ENCODE assay signal across 15 cellular contexts in the genomic region with DNA sequence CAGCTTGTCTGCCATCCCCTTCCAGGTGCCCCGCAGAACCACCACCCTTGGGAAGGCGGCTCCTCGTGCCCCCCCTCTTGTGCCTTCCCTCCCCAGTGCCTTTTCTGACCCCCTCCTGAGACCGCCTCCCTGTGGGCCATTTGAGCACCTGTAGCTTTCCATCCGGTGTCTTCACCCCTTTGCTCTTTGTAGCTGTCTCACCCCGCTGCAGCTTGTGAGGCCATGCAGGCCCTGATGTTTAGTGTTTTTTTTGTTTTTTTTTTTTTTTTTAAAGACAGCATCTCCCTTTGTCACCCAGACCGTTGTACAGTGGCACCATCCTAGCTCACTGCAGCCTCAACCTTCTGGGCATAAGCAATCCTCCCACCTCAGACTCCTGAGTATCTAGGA. TPM values are rescaled to one million over a fixed set of nuclear protein-coding genes. Genes with fewer than 3 reads are reported as not detected.
DNase-seq lines count a peak whose midpoint lies in the region; ATAC-seq and TF ChIP-seq lines count a peak whose summit lies in the region.
"Had no signal": no experiment of that assay in that cellular context is flagged by ENCODE, and none has a peak within 500 bp of the region (broad histone marks: within the 10 kb centered on the region; RNA-seq: fewer than 3 reads in every experiment).

No MANE protein-coding gene starts in this region.

- ATAC-seq in GM18520 (IDR thresholded peaks at IDR 0.05; ENCODE audit: unreplicated experiment) = no peak
- ATAC-seq: GM12878; naive thymus-derived CD4-positive, alpha-beta T cell had no signal

- H3K36me3 Mint-ChIP-seq in MCF 10A (ENCODE audit: insufficient read depth, unreplicated experiment) (peaks cover 18% of the 10 kb centered on the region), brain (peaks cover 9% of the 10 kb centered on the region), mesothelial cell of epicardium (peaks cover 4% of the 10 kb centered on the region)
- H3K36me3 Mint-ChIP-seq: activated naive CD8-positive, alpha-beta T cell treated with anti-CD3 and anti-CD28 coated beads for 36 hours had no signal

- POLR2A ChIA-PET in MCF 10A (lab: Yijun Ruan, JAX) = interaction anchor here (1.4 to 1.5 kb wide), 2 partner anchors 11 to 13 kb away, joined by 5 to 9 read pairs; no protein-coding TSS in a partner anchor

- H3K9me3 Mint-ChIP-seq in MCF 10A (ENCODE audit: unreplicated experiment) = no peaks in the 10 kb centered on the region
- no peaks in the 10 kb centered on the region for H3K9me3 Mint-ChIP-seq in brain
- H3K9me3 Mint-ChIP-seq in mesothelial cell of epicardium = no peaks in the 10 kb centered on the region
- H3K9me3 Mint-ChIP-seq: activated naive CD8-positive, alpha-beta T cell treated with anti-CD3 and anti-CD28 coated beads for 36 hours; naive thymus-derived CD4-positive, alpha-beta T cell had no signal

- H3K9me3 ChIP-seq in breast epithelium (no peaks in the 10 kb centered on the region), uterus (no peaks in the 10 kb centered on the region)
- H3K9me3 ChIP-seq: SJCRH30 had no signal

- no peak overlapping the region for H3K4me3 ChIP-seq in breast epithelium
- H3K4me3 ChIP-seq in uterus = no peak overlapping the region
- H3K4me3 ChIP-seq: GM12878, SJCRH30 had no signal

- no peak for TF ChIP-seq POLR2A in breast epithelium (IDR thresholded peaks at IDR 0.05)
- TF ChIP-seq POLR2A in uterus (IDR thresholded peaks at IDR 0.05) = no peak

- TF ChIP-seq CTCF in MCF 10A (IDR thresholded peaks at IDR 0.05; ENCODE audit: unreplicated experiment) (no peak), breast epithelium (IDR thresholded peaks at IDR 0.05) (no peak), brain (conservative IDR thresholded peaks at IDR 0.05) (no peak), mesothelial cell of epicardium (IDR thresholded peaks at IDR 0.05; ENCODE audit: unreplicated experiment) (no peak), uterus (IDR thresholded peaks at IDR 0.05) (no peak)

- H3K27me3 ChIP-seq in breast epithelium (no peaks in the 10 kb centered on the region), uterus (no peaks in the 10 kb centered on the region)
- H3K27me3 ChIP-seq: SJCRH30 had no signal

- H3K27me3 Mint-ChIP-seq in MCF 10A (ENCODE audit: insufficient read depth, unreplicated experiment) = no peaks in the 10 kb centered on the region
- peaks cover 3% of the 10 kb centered on the region for H3K27me3 Mint-ChIP-seq in brain
- H3K27me3 Mint-ChIP-seq in mesothelial cell of epicardium (ENCODE audit: low read depth) = no peaks in the 10 kb centered on the region
- H3K27me3 Mint-ChIP-seq: activated naive CD8-positive, alpha-beta T cell treated with anti-CD3 and anti-CD28 coated beads for 36 hours; naive thymus-derived CD4-positive, alpha-beta T cell had no signal

- no peaks in the 10 kb centered on the region for H3K4me1 ChIP-seq in breast epithelium
- H3K4me1 ChIP-seq in uterus = peaks cover 2 to 5% of the 10 kb centered on the region in 2 donors

- H3K4me3 Mint-ChIP-seq in MCF 10A (ENCODE audit: unreplicated experiment) = no peak overlapping the region
- peak overlapping the region in 1 of 5 experiments; percentile 65 for H3K4me3 Mint-ChIP-seq in brain
- peak overlapping the region; percentile 23 for H3K4me3 Mint-ChIP-seq in mesothelial cell of epicardium
- H3K4me3 Mint-ChIP-seq: activated naive CD8-positive, alpha-beta T cell treated with anti-CD3 and anti-CD28 coated beads for 36 hours; naive thymus-derived CD4-positive, alpha-beta T cell had no signal

- H3K4me1 Mint-ChIP-seq in MCF 10A (ENCODE audit: insufficient read depth, unreplicated experiment) = peaks cover 30% of the 10 kb centered on the region
- H3K4me1 Mint-ChIP-seq in brain = peaks cover 59% of the 10 kb centered on the region
- peaks cover 60% of the 10 kb centered on the region for H3K4me1 Mint-ChIP-seq in mesothelial cell of epicardium

- no peaks in the 10 kb centered on the region for H3K36me3 ChIP-seq in breast epithelium
- H3K36me3 ChIP-seq in uterus = no peaks in the 10 kb centered on the region
- H3K36me3 ChIP-seq: SJCRH30 had no signal

- no peak for DNase-seq in MCF 10A (ENCODE audit: unreplicated experiment)
- DNase-seq in breast epithelium (ENCODE audit: low spot score in 2 of 2) = no peak
- no peak for DNase-seq in mesothelial cell of epicardium (ENCODE audit: low spot score in 2 of 2, unreplicated experiment in 2 of 2)
- no peak for DNase-seq in uterus
- no peak for DNase-seq in stimulated activated CD4-positive, alpha-beta T cell treated with anti-CD3 and anti-CD28 coated beads, Interleukin-2, amount 100 ng/mL, for 48 hours
- no peak for DNase-seq in NCI-H345 (lab: John Stamatoyannopoulos, UW)
- DNase-seq: ACHN; activated naive CD8-positive, alpha-beta T cell treated with anti-CD3 and anti-CD28 coated beads for 36 hours; Kasumi-1; naive thymus-derived CD4-positive, alpha-beta T cell; NCI-H187 treated with DMSO at 0.1 percent for 48 hours had no signal

- H3K27ac Mint-ChIP-seq in MCF 10A (ENCODE audit: low read depth, unreplicated experiment) (peak overlapping the region; percentile 64), brain (peak overlapping the region in 4 of 5 experiments; percentile 68 to 79 (median 70)), mesothelial cell of epicardium (peak overlapping the region; percentile 97)
- H3K27ac Mint-ChIP-seq: activated naive CD8-positive, alpha-beta T cell treated with anti-CD3 and anti-CD28 coated beads for 36 hours had no signal

- H3K27ac ChIP-seq in breast epithelium (peak overlapping the region in 1 of 2 donors; percentile 56), uterus (peak overlapping the region; percentile 52 to 72)
- H3K27ac ChIP-seq: SJCRH30 had no signal

- CTCF ChIA-PET in MCF 10A (lab: Yijun Ruan, JAX) = interaction anchor here (0.5 to 1.2 kb wide), 9 partner anchors 9 to 734 kb away, joined by 3 to 5 read pairs (median 3); no protein-coding TSS in a partner anchor

- BruUV-seq in MCF 10A (replicated peaks; lab: Mats Ljungman, UMichigan) = no TSS peak

- intact Hi-C loops in MCF 10A (cut with micrococcal nuclease) (no loop called here), breast epithelium (cut with DNase I; ENCODE audit: low total_unique reads) (loop anchor here (10.0 kb wide), 1 partner anchor 1295 kb away; a partner anchor contains a TSS), uterus (cut with DNase I; ENCODE audit: low total_unique reads) (no loop called here)

RNA-seq across cellular contexts. Expression of a gene that starts 52.5 kb away (rescaled TPM):
- 47.6 and 63.7 TPM in 2 replicates for total RNA-seq in MCF 10A (2022)
- total RNA-seq in breast epithelium = 10 to 100 TPM; 35.1 to 54.4 (median 41.1) TPM
- 61.2 TPM for polyA plus RNA-seq in brain (ENCODE audit: insufficient read depth, low read depth, low replicate concordance)
- 152 to 158 TPM (median 152 TPM) in 3 replicates for total RNA-seq in mesothelial cell of epicardium
- 100 to 1,000 TPM in 1 of 4 donors, 10 to 100 TPM in 3; 58.2 to 295 (median 76.9) TPM for total RNA-seq in uterus
